ENCODE assay signal across 16 cellular contexts in genomic region chr17:9668532-9668931, GRCh38. TPM values are rescaled to one million over a fixed set of nuclear protein-coding genes. Genes with fewer than 3 reads are reported as not detected.
DNase-seq lines count a peak whose midpoint lies in the region; TF ChIP-seq lines count a peak whose summit lies in the region.
"Had no signal": no experiment of that assay in that cellular context is flagged by ENCODE, and none has a peak within 500 bp of the region (broad histone marks: within the 10 kb centered on the region; RNA-seq: fewer than 3 reads in every experiment).

No MANE protein-coding gene starts in this region.

- no peaks in the 10 kb centered on the region for H3K9me3 ChIP-seq in PC-9 (ENCODE audit: insufficient read depth, low read depth)
- H3K9me3 ChIP-seq: right lobe of liver, testis had no signal

- no peaks in the 10 kb centered on the region for H3K79me2 ChIP-seq in PC-9 (ENCODE audit: low read depth)

- intact Hi-C loops in PC-9 (cut with micrococcal nuclease; ENCODE audit: unreplicated experiment): no loop called here

- no peaks in the 10 kb centered on the region for H3K36me3 ChIP-seq in PC-9 (ENCODE audit: low read depth)
- H3K36me3 ChIP-seq: right lobe of liver had no signal

- H3K4me3 ChIP-seq in PC-9: no peak overlapping the region
- H3K4me3 ChIP-seq in epithelial cell of esophagus (ENCODE audit: low read length): no peak overlapping the region
- H3K4me3 ChIP-seq: K562, right lobe of liver, testis had no signal

- DNase-seq in GF-D8 (lab: John Stamatoyannopoulos, UW) (peak; percentile 2), PC-9 (peak; percentile 54 to 92), epithelial cell of esophagus (ENCODE audit: low read depth) (peak; percentile 93), renal cortical epithelial cell (ENCODE audit: low read depth) (peak; percentile 95), NCI-H446 (lab: John Stamatoyannopoulos, UW) (no peak), NCI-H2029 treated with DMSO at 0.1 percent for 48 hours (lab: John Stamatoyannopoulos, UW) (no peak)
- no peak for DNase-seq in NK-92 treated with Interleukin-12 subunit alpha and Interleukin-12 subunit beta, amount 100 ng/mL, for 24 hours (lab: John Stamatoyannopoulos, UW)
- DNase-seq: activated CD4-positive, alpha-beta T cell treated with anti-CD3 and anti-CD28 coated beads for 1 hour; CD8-positive, alpha-beta T cell; cerebellar nuclear complex; NCI-H1105 treated with DMSO at 0.1 percent for 48 hours; right lobe of liver; SHP77; stimulated activated CD4-positive, alpha-beta T cell treated with anti-CD3 and anti-CD28 coated beads, Interleukin-2, amount 100 ng/mL, for 48 hours; testis had no signal

- H3K9me2 ChIP-seq in PC-9 (ENCODE audit: insufficient read depth): no peaks in the 10 kb centered on the region

- no peak overlapping the region for H2AFZ ChIP-seq in PC-9

- no peaks in the 10 kb centered on the region for H3K27me3 ChIP-seq in PC-9 (ENCODE audit: insufficient read depth, low read depth)
- H3K27me3 ChIP-seq: right lobe of liver, testis had no signal

- H3K4me2 ChIP-seq in PC-9: peak overlapping the region; percentile 67

- CTCF ChIA-PET in PC-9 (lab: Charles Lee): interaction anchor here (0.6 to 1.2 kb wide), 7 partner anchors 9 to 260 kb away, joined by 3 to 5 read pairs (median 3); partner anchors contain the start of genes CFAP52 and USP43

- H3K4me1 ChIP-seq in PC-9 (replicated peaks; ENCODE audit: insufficient read depth): peaks cover 54% of the 10 kb centered on the region
- H3K4me1 ChIP-seq: right lobe of liver, testis had no signal

- no TSS peak for BruUV-seq in PC-9 (replicated peaks; lab: Mats Ljungman, UMichigan)

- POLR2A ChIA-PET in PC-9 (lab: Charles Lee; ENCODE audit: unreplicated experiment): interaction anchor here (0.6 to 1.1 kb wide), 3 partner anchors 9 to 34 kb away, joined by 3 to 7 read pairs (median 6); no protein-coding TSS in a partner anchor

- peak overlapping the region; percentile 74 for H3K27ac ChIP-seq in PC-9
- H3K27ac ChIP-seq: right lobe of liver, testis had no signal

- H4K20me1 ChIP-seq in PC-9 (ENCODE audit: insufficient read depth): no peaks in the 10 kb centered on the region

- TF ChIP-seq CTCF in PC-9 (conservative IDR thresholded peaks at IDR 0.05) (no peak), epithelial cell of esophagus (IDR thresholded peaks at IDR 0.05; ENCODE audit: insufficient read depth, low read depth, low read length, missing control alignments) (no peak)

- peaks cover 47% of the 10 kb centered on the region for H3F3A ChIP-seq in PC-9 (ENCODE audit: insufficient read depth, low read depth)

RNA-seq across cellular contexts. Expression of gene USP43, which starts 23.2 kb away (rescaled TPM):
- total RNA-seq in PC-9 (2021) (16.0 and 19.2 TPM in 2 replicates), renal cortical epithelial cell (10.3 and 14.1 TPM in 2 replicates)

Comparison
In these comparisons a context has a peak if more than half of its experiments do, and no peak if none do; other contexts are left out.
1. DNase-seq: peak in GF-D8 (single experiment), PC-9 (2 of 2), epithelial cell of esophagus (single experiment) and renal cortical epithelial cell (single experiment); none in NK-92 treated with Interleukin-12 subunit alpha and Interleukin-12 subunit beta, amount 100 ng/mL, for 24 hours (single experiment), NCI-H446 (0 of 2) and NCI-H2029 treated with DMSO at 0.1 percent for 48 hours (single experiment).